ENCODE assay signal across 8 cellular contexts in genomic region chr4:2220016-2220620, GRCh38. TPM values are rescaled to one million over a fixed set of nuclear protein-coding genes. Genes with fewer than 3 reads are reported as not detected.
DNase-seq lines count a peak whose midpoint lies in the region; ATAC-seq and TF ChIP-seq lines count a peak whose summit lies in the region.

No MANE protein-coding gene starts in this region.

- no peaks in the 10 kb centered on the region for H3K4me1 ChIP-seq in MM.1S (ENCODE audit: low read length)
- H3K4me1 ChIP-seq in cardiac muscle cell (ENCODE audit: low read depth), result peaks cover 4% of the 10 kb centered on the region
- no peaks in the 10 kb centered on the region for H3K4me1 ChIP-seq in uterus

- H3F3A ChIP-seq in MM.1S (ENCODE audit: insufficient read depth, low read length) (no peaks in the 10 kb centered on the region), SU-DHL-6 (ENCODE audit: insufficient read depth) (peaks cover 6% of the 10 kb centered on the region; the same call in 1 of the 2 replicates)

- peak; percentile 92 for ATAC-seq in activated naive CD8-positive, alpha-beta T cell treated with anti-CD3 and anti-CD28 coated beads, Interleukin-2, amount 10 ng/mL, durations not matched to agents 7 days and 5 days (ENCODE audit: low read depth)

- no peaks in the 10 kb centered on the region for H3K79me2 ChIP-seq in MM.1S (ENCODE audit: low read length)
- H3K79me2 ChIP-seq in SU-DHL-6 (ENCODE audit: insufficient read depth, low read length), result no peaks in the 10 kb centered on the region

- no peaks in the 10 kb centered on the region for H3K36me3 Mint-ChIP-seq in activated naive CD8-positive, alpha-beta T cell treated with anti-CD3 and anti-CD28 coated beads, Interleukin-2, amount 10 ng/mL, durations not matched to agents 7 days and 5 days
- no peaks in the 10 kb centered on the region for H3K36me3 Mint-ChIP-seq in progenitor cell of endocrine pancreas (ENCODE audit: insufficient read depth)

- H3K9me2 ChIP-seq in MM.1S (replicated peaks; ENCODE audit: insufficient read depth, low read length) (no peaks in the 10 kb centered on the region), SU-DHL-6 (replicated peaks; ENCODE audit: insufficient read depth, low read length) (no peaks in the 10 kb centered on the region)

- H3K4me2 ChIP-seq in MM.1S (ENCODE audit: low read depth, low read length) (no peak overlapping the region), SU-DHL-6 (ENCODE audit: low read depth, low read length, poor library complexity, severe bottlenecking) (no peak overlapping the region)

- DNase-seq in SIG-M5 treated with dmso at 0.1 percent for 504 hours (lab: John Stamatoyannopoulos, UW; ENCODE audit: unreplicated experiment), result peak; percentile 62
- DNase-seq in SIG-M5 (lab: John Stamatoyannopoulos, UW), result no peak
- DNase-seq in MM.1S, result peak; percentile 75
- DNase-seq in activated naive CD8-positive, alpha-beta T cell treated with anti-CD3 and anti-CD28 coated beads, Interleukin-2, amount 10 ng/mL, durations not matched to agents 7 days and 5 days, result peak; percentile 78
- DNase-seq in cardiac muscle cell (ENCODE audit: low read depth in 1 of 2, low spot score in 1 of 2), result peak; percentile 80 to 89
- DNase-seq in progenitor cell of endocrine pancreas (ENCODE audit: low spot score, unreplicated experiment), result peak; percentile 54
- peak; percentile 66 for DNase-seq in uterus

- no peaks in the 10 kb centered on the region for H3K9me3 Mint-ChIP-seq in activated naive CD8-positive, alpha-beta T cell treated with anti-CD3 and anti-CD28 coated beads, Interleukin-2, amount 10 ng/mL, durations not matched to agents 7 days and 5 days
- no peaks in the 10 kb centered on the region for H3K9me3 Mint-ChIP-seq in progenitor cell of endocrine pancreas (ENCODE audit: low read depth)

- H3K4me3 ChIP-seq in MM.1S (ENCODE audit: low read length), result no peak overlapping the region
- no peak overlapping the region for H3K4me3 ChIP-seq in SU-DHL-6 (ENCODE audit: insufficient read depth, low read length, poor library complexity, severe bottlenecking)
- no peak overlapping the region for H3K4me3 ChIP-seq in cardiac muscle cell
- H3K4me3 ChIP-seq in uterus, result no peak overlapping the region

- H3K27ac ChIP-seq in MM.1S (ENCODE audit: low read length), result no peak overlapping the region
- H3K27ac ChIP-seq in SU-DHL-6 (ENCODE audit: low read depth, low read length), result no peak overlapping the region
- peak overlapping the region; percentile 24 for H3K27ac ChIP-seq in cardiac muscle cell
- H3K27ac ChIP-seq in uterus, result no peak overlapping the region

- peak overlapping the region; percentile 13 for H3K27ac Mint-ChIP-seq in activated naive CD8-positive, alpha-beta T cell treated with anti-CD3 and anti-CD28 coated beads, Interleukin-2, amount 10 ng/mL, durations not matched to agents 7 days and 5 days
- no peak overlapping the region for H3K27ac Mint-ChIP-seq in progenitor cell of endocrine pancreas

- TF ChIP-seq CTCF in MM.1S (IDR thresholded peaks at IDR 0.05; ENCODE audit: low read length) (peak; percentile 86), SU-DHL-6 (IDR thresholded peaks at IDR 0.05; ENCODE audit: insufficient read depth, low read length, poor library complexity, severe bottlenecking) (peak; percentile 87), cardiac muscle cell (IDR thresholded peaks at IDR 0.05; ENCODE audit: low read depth, low read length) (peak; percentile 91), progenitor cell of endocrine pancreas (IDR thresholded peaks at IDR 0.05; ENCODE audit: unreplicated experiment) (peak; percentile 83), uterus (IDR thresholded peaks at IDR 0.05) (peak; percentile 73 to 90 (median 86))

- H2AFZ ChIP-seq in MM.1S (ENCODE audit: low read length) (no peak overlapping the region), SU-DHL-6 (ENCODE audit: low read depth, low read length, severe bottlenecking) (no peak overlapping the region)

- H3K27me3 ChIP-seq in MM.1S (replicated peaks; ENCODE audit: insufficient read depth, low read length), result no peaks in the 10 kb centered on the region
- H3K27me3 ChIP-seq in SU-DHL-6 (ENCODE audit: low read length), result no peaks in the 10 kb centered on the region
- no peaks in the 10 kb centered on the region for H3K27me3 ChIP-seq in cardiac muscle cell
- no peaks in the 10 kb centered on the region for H3K27me3 ChIP-seq in uterus

- H3K4me1 Mint-ChIP-seq in activated naive CD8-positive, alpha-beta T cell treated with anti-CD3 and anti-CD28 coated beads, Interleukin-2, amount 10 ng/mL, durations not matched to agents 7 days and 5 days, result peaks cover 7% of the 10 kb centered on the region
- peaks cover 4% of the 10 kb centered on the region for H3K4me1 Mint-ChIP-seq in progenitor cell of endocrine pancreas (ENCODE audit: low read depth)

- no peaks in the 10 kb centered on the region for H3K9me3 ChIP-seq in MM.1S (replicated peaks; ENCODE audit: insufficient read depth, low read length)
- H3K9me3 ChIP-seq in SU-DHL-6 (ENCODE audit: insufficient read depth, low read length), result no peaks in the 10 kb centered on the region
- no peaks in the 10 kb centered on the region for H3K9me3 ChIP-seq in cardiac muscle cell (ENCODE audit: low read depth)
- H3K9me3 ChIP-seq in uterus, result no peaks in the 10 kb centered on the region

- no peak for TF ChIP-seq POLR2A in uterus (IDR thresholded peaks at IDR 0.05)

- H3K36me3 ChIP-seq in MM.1S (replicated peaks; ENCODE audit: insufficient read depth, low read length), result no peaks in the 10 kb centered on the region
- H3K36me3 ChIP-seq in SU-DHL-6 (ENCODE audit: low read length), result no peaks in the 10 kb centered on the region; the same call in 1 of the 2 replicates
- H3K36me3 ChIP-seq in cardiac muscle cell, result no peaks in the 10 kb centered on the region
- H3K36me3 ChIP-seq in uterus, result no peaks in the 10 kb centered on the region

- POLR2A ChIA-PET in activated naive CD8-positive, alpha-beta T cell treated with anti-CD3 and anti-CD28 coated beads, Interleukin-2, amount 10 ng/mL, durations not matched to agents 7 days and 5 days (lab: Charles Lee), result interaction anchor here (1.0 kb wide), 1 partner anchor 42 kb away, joined by 3 read pairs; the partner anchor contains the start of gene MXD4

- intact Hi-C loops in uterus (cut with DNase I; ENCODE audit: low total_unique reads), result loop anchor here (10.0 kb wide), 1 partner anchor 245 kb away; the partner anchor contains the start of gene RNF4

- no peak overlapping the region for H3K4me3 Mint-ChIP-seq in activated naive CD8-positive, alpha-beta T cell treated with anti-CD3 and anti-CD28 coated beads, Interleukin-2, amount 10 ng/mL, durations not matched to agents 7 days and 5 days
- no peak overlapping the region for H3K4me3 Mint-ChIP-seq in progenitor cell of endocrine pancreas (ENCODE audit: low read depth)

- no peak overlapping the region for H3K9ac ChIP-seq in MM.1S (ENCODE audit: low read length)
- no peak overlapping the region for H3K9ac ChIP-seq in SU-DHL-6 (ENCODE audit: low read length)

- H4K20me1 ChIP-seq in MM.1S (ENCODE audit: insufficient read depth, low read length) (no peaks in the 10 kb centered on the region), SU-DHL-6 (ENCODE audit: low read depth, low read length) (no peaks in the 10 kb centered on the region)

- H3K27me3 Mint-ChIP-seq in activated naive CD8-positive, alpha-beta T cell treated with anti-CD3 and anti-CD28 coated beads, Interleukin-2, amount 10 ng/mL, durations not matched to agents 7 days and 5 days, result no peaks in the 10 kb centered on the region
- H3K27me3 Mint-ChIP-seq in progenitor cell of endocrine pancreas, result no peaks in the 10 kb centered on the region

RNA-seq across cellular contexts. Expression of gene HAUS3, which starts 21.8 kb away (rescaled TPM):
- total RNA-seq in activated naive CD8-positive, alpha-beta T cell treated with anti-CD3 and anti-CD28 coated beads, Interleukin-2, amount 10 ng/mL, durations not matched to agents 7 days and 5 days, result 10 to 100 TPM; 28.5 to 28.7 TPM
- total RNA-seq in cardiac muscle cell (9.2 and 15.2 TPM in 2 replicates), progenitor cell of endocrine pancreas (18.1 and 18.3 TPM in 2 replicates), uterus (10 to 100 TPM in 3 of 4 donors, 1 to 10 TPM in 1; 7.4 to 29.9 (median 14.2) TPM)
- polyA plus RNA-seq in cardiac muscle cell, result 16.3 and 19.4 TPM in 2 replicates

RNA-seq across cellular contexts. Expression of gene POLN, which starts 21.8 kb away (rescaled TPM):
- total RNA-seq in activated naive CD8-positive, alpha-beta T cell treated with anti-CD3 and anti-CD28 coated beads, Interleukin-2, amount 10 ng/mL, durations not matched to agents 7 days and 5 days, result 1 to 10 TPM; 2.4 to 3.2 TPM
- 5.2 and 6.9 TPM in 2 replicates for total RNA-seq in cardiac muscle cell
- 8.5 and 9.0 TPM in 2 replicates for polyA plus RNA-seq in cardiac muscle cell
- total RNA-seq in progenitor cell of endocrine pancreas, result 5.0 and 5.9 TPM in 2 replicates
- 1 to 10 TPM in 2 of 4 donors, under 1 TPM in 1, not detected in 1; 0.26 to 5.8 (median 5.5) TPM for total RNA-seq in uterus

RNA-seq across cellular contexts. Expression of gene MXD4, which starts 41.8 kb away (rescaled TPM):
- 10 to 100 TPM; 26.2 to 33.2 TPM for total RNA-seq in activated naive CD8-positive, alpha-beta T cell treated with anti-CD3 and anti-CD28 coated beads, Interleukin-2, amount 10 ng/mL, durations not matched to agents 7 days and 5 days
- total RNA-seq in cardiac muscle cell (45.5 and 72.6 TPM in 2 replicates), progenitor cell of endocrine pancreas (103 and 121 TPM in 2 replicates), uterus (10 to 100 TPM; 15.4 to 53.1 (median 31.8) TPM)
- 36.1 and 64.0 TPM in 2 replicates for polyA plus RNA-seq in cardiac muscle cell
